In genomic region chr15:76195506-76196285, GRCh38 we compare ENCODE assay signal across 13 cellular contexts.
DNase-seq lines count a peak whose midpoint lies in the region; ATAC-seq, FAIRE-seq and TF ChIP-seq lines count a peak whose summit lies in the region.
"Had no signal": no experiment of that assay in that cellular context is flagged by ENCODE, and none has a peak within 500 bp of the region (broad histone marks: within the 10 kb centered on the region; RNA-seq: fewer than 3 reads in every experiment).

No MANE protein-coding gene starts in this region.

- CTCF ChIA-PET in A549 (lab: Yijun Ruan, JAX), result interaction anchor here (1.2 to 4.6 kb wide), 7 partner anchors 10 to 134 kb away, joined by 3 to 26 read pairs (median 4); no protein-coding TSS in a partner anchor

- peaks cover 13% of the 10 kb centered on the region for H3K27me3 Mint-ChIP-seq in progenitor cell of endocrine pancreas

- no peaks in the 10 kb centered on the region for H3K36me3 Mint-ChIP-seq in progenitor cell of endocrine pancreas (ENCODE audit: insufficient read depth)

- H3K27ac Mint-ChIP-seq in progenitor cell of endocrine pancreas, result no peak overlapping the region

- H3K9me3 ChIP-seq in A549, result no peaks in the 10 kb centered on the region
- no peaks in the 10 kb centered on the region for H3K9me3 ChIP-seq in RWPE2 (ENCODE audit: severe bottlenecking)
- H3K9me3 ChIP-seq in esophagus squamous epithelium, result no peaks in the 10 kb centered on the region
- H3K9me3 ChIP-seq: ovary, vagina had no signal

- TF ChIP-seq CTCF in A549 (IDR thresholded peaks at IDR 0.05) (no peak), RWPE2 (IDR thresholded peaks at IDR 0.05; ENCODE audit: poor library complexity, severe bottlenecking) (no peak), esophagus squamous epithelium (IDR thresholded peaks at IDR 0.05) (no peak), progenitor cell of endocrine pancreas (IDR thresholded peaks at IDR 0.05; ENCODE audit: unreplicated experiment) (no peak), D721Med (IDR thresholded peaks at IDR 0.05; ENCODE audit: insufficient read depth, missing control alignments) (no peak)

- ATAC-seq in A549 (no peak), RWPE2 (ENCODE audit: low read depth) (no peak)

- no peak for TF ChIP-seq EP300 in A549 (IDR thresholded peaks at IDR 0.05)

- no peak for DNase-seq in A549 (ENCODE audit: low read depth in 1 of 2, low spot score in 1 of 2)
- DNase-seq in RWPE2 (ENCODE audit: low spot score), result peak; percentile 65
- DNase-seq in esophagus squamous epithelium (lab: John Stamatoyannopoulos, UW), result no peak
- DNase-seq in posterior vena cava (ENCODE audit: low spot score), result peak; percentile 37
- DNase-seq in NCI-H1105 (lab: John Stamatoyannopoulos, UW), result no peak
- DNase-seq in progenitor cell of endocrine pancreas (ENCODE audit: low spot score, unreplicated experiment), result no peak
- DNase-seq in activated CD4-positive, CD25-positive, alpha-beta regulatory T cell treated with anti-CD3 and anti-CD28 coated beads, Interleukin-2, amount 50 U/mL, for 72 hours, result no peak
- no peak for DNase-seq in D721Med (ENCODE audit: insufficient read length, low spot score)
- DNase-seq: activated naive CD4-positive, alpha-beta T cell; NK-92 treated with Interleukin-12 subunit alpha and Interleukin-12 subunit beta, amount 100 ng/mL, for 24 hours; stimulated activated naive CD4-positive, alpha-beta T cell treated with Interleukin-2 at 50 U/mL for 16 hours had no signal

- 82% methylated on average over 8 of the region's 8 CpGs for WGBS in A549 (ENCODE audit: missing lambda C conversion rate)
- WGBS in esophagus squamous epithelium, 2 donors, result 60 to 63% methylated on average over 6 of the region's 8 CpGs

- H3K4me3 ChIP-seq in A549, result no peak overlapping the region
- no peak overlapping the region for H3K4me3 ChIP-seq in RWPE2 (ENCODE audit: severe bottlenecking)
- H3K4me3 ChIP-seq in esophagus squamous epithelium, result no peak overlapping the region
- H3K4me3 ChIP-seq: ovary, vagina had no signal

- no peak overlapping the region for H3K4me3 Mint-ChIP-seq in progenitor cell of endocrine pancreas (ENCODE audit: low read depth)

- no peak for FAIRE-seq in A549 (lab: Jason Lieb, UNC)
- no peak for FAIRE-seq in D721Med (lab: Jason Lieb, UNC)

- H3K36me3 ChIP-seq in RWPE2 (ENCODE audit: low read depth) (no peaks in the 10 kb centered on the region), esophagus squamous epithelium (no peaks in the 10 kb centered on the region)
- H3K36me3 ChIP-seq: ovary, vagina had no signal

- no peaks in the 10 kb centered on the region for H3K9me3 Mint-ChIP-seq in progenitor cell of endocrine pancreas (ENCODE audit: low read depth)

- H3K4me2 ChIP-seq in A549, result peak overlapping the region; percentile 68

- H3K4me1 ChIP-seq in A549, result peaks cover 48% of the 10 kb centered on the region
- peaks cover 34% of the 10 kb centered on the region for H3K4me1 ChIP-seq in RWPE2 (ENCODE audit: insufficient read depth, poor library complexity, severe bottlenecking)
- H3K4me1 ChIP-seq in esophagus squamous epithelium, result peaks cover 33 to 78% (median 46%) of the 10 kb centered on the region in 3 donors

- TF ChIP-seq RAD21 in A549 (conservative IDR thresholded peaks at IDR 0.05 in 1 of 2, IDR thresholded peaks at IDR 0.05 in 1 of 2), result no peak

- POLR2A ChIA-PET in A549 (lab: Yijun Ruan, JAX), result interaction anchor here (1.0 to 1.5 kb wide), 3 partner anchors 10 to 116 kb away, joined by 3 to 4 read pairs (median 4); no protein-coding TSS in a partner anchor

- H3K27me3 ChIP-seq in RWPE2 (ENCODE audit: insufficient read depth, poor library complexity, severe bottlenecking) (no peaks in the 10 kb centered on the region), esophagus squamous epithelium (peaks cover 0 to 24% (median 0%) of the 10 kb centered on the region in 4 donors)
- H3K27me3 ChIP-seq: ovary, vagina had no signal

- no peak for TF ChIP-seq POLR2A in A549 (IDR thresholded peaks at IDR 0.05; ENCODE audit: low read length)
- no peak for TF ChIP-seq POLR2A in esophagus squamous epithelium (IDR thresholded peaks at IDR 0.05)

- intact Hi-C loops in esophagus squamous epithelium (cut with DNase I) (loop anchor here (10.0 kb wide), 1 partner anchor 129 kb away; no protein-coding TSS in a partner anchor), posterior vena cava (cut with DNase I) (no loop called here)

- peak overlapping the region; percentile 71 to 87 for H3K27ac ChIP-seq in A549
- H3K27ac ChIP-seq in RWPE2 (ENCODE audit: poor library complexity, severe bottlenecking), result peak overlapping the region; percentile 86
- peak overlapping the region in 3 of 4 donors; percentile 77 to 87 (median 85) for H3K27ac ChIP-seq in esophagus squamous epithelium

- H3K4me1 Mint-ChIP-seq in progenitor cell of endocrine pancreas (ENCODE audit: low read depth), result peaks cover 5% of the 10 kb centered on the region

TF ChIP-seq in A549, 52 proteins besides CTCF, POLR2A, EP300 and RAD21:
- TF ChIP-seq KDM5A (IDR thresholded peaks at IDR 0.05) (no peak), HOXA7 (CRISPR knock-in tag; IDR thresholded peaks at IDR 0.05) (no peak), FOSL2 (IDR thresholded peaks at IDR 0.05) (no peak), FOSL2 (CRISPR knock-in tag; IDR thresholded peaks at IDR 0.05) (no peak), TP53 (CRISPR knock-in tag; IDR thresholded peaks at IDR 0.05) (no peak), ESRRA (IDR thresholded peaks at IDR 0.05; ENCODE audit: borderline replicate concordance, low read length) (no peak), GATA3 (IDR thresholded peaks at IDR 0.05; ENCODE audit: borderline replicate concordance) (no peak), EHF (CRISPR knock-in tag; IDR thresholded peaks at IDR 0.05) (no peak), NPAS2 (CRISPR knock-in tag; IDR thresholded peaks at IDR 0.05; ENCODE audit: borderline replicate concordance) (no peak)

Comparison
In these comparisons a context has a peak if more than half of its experiments do, and no peak if none do; other contexts are left out.
1. DNase-seq: peak in RWPE2 (single experiment) and posterior vena cava (single experiment); none in A549 (0 of 2), esophagus squamous epithelium (single experiment), NCI-H1105 (single experiment), progenitor cell of endocrine pancreas (single experiment), activated CD4-positive, CD25-positive, alpha-beta regulatory T cell treated with anti-CD3 and anti-CD28 coated beads, Interleukin-2, amount 50 U/mL, for 72 hours (single experiment) and D721Med (single experiment).
2. Peak in every context shown above with its lines, with median percentiles within 50 percentile points of each other: H3K27ac ChIP-seq.